ENCODE assay signal across 1 cellular context in genomic region chr17:40323731-40324650, GRCh38.
TF ChIP-seq lines count a peak whose summit lies in the region.

No MANE protein-coding gene starts in this region.

TF ChIP-seq in endothelial cell of umbilical vein, 7 proteins besides CTCF, POLR2A, EP300 and RAD21 (continued from another document):
- TF ChIP-seq, protein P1, sequence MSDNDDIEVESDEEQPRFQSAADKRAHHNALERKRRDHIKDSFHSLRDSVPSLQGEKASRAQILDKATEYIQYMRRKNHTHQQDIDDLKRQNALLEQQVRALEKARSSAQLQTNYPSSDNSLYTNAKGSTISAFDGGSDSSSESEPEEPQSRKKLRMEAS (IDR thresholded peaks at IDR 0.05; ENCODE audit: insufficient read depth, insufficient read length): no peak
- TF ChIP-seq EZH2 (IDR thresholded peaks at IDR 0.05; ENCODE audit: borderline replicate concordance, low read depth, low read length, severe bottlenecking): no peak
TF ChIP-seq in endothelial cell of umbilical vein: peak in this region for 3.
